ENCODE assay signal across 1 cellular context in genomic region chr12:48021485-48022179, GRCh38.
TF ChIP-seq lines count a peak whose summit lies in the region.

No MANE protein-coding gene starts in this region.

TF ChIP-seq in H1, 55 proteins besides CTCF, POLR2A, EP300 and RAD21:
- TF ChIP-seq CHD7 (IDR thresholded peaks at IDR 0.05; ENCODE audit: insufficient replicate concordance, low read length) (peak; percentile 81), ZNF274 (IDR thresholded peaks at IDR 0.05; ENCODE audit: borderline replicate concordance, extremely low read depth, low read length) (peak; percentile 25; the same call in 1 of the 2 replicates), BCL11A (IDR thresholded peaks at IDR 0.05; ENCODE audit: low read depth in 2 of 2, low read length in 2 of 2) (peak; percentile 2 to 4), FOSL1 (IDR thresholded peaks at IDR 0.05; ENCODE audit: insufficient read depth, low read depth, low read length) (no peak), POU5F1 (IDR thresholded peaks at IDR 0.05; ENCODE audit: low read depth, low read length) (0 out of 2 replicates have a peak, but pooled peaks have one; percentile 19), JUN (IDR thresholded peaks at IDR 0.05; ENCODE audit: low read depth, low read length) (no peak), BRCA1 (IDR thresholded peaks at IDR 0.05; ENCODE audit: low read depth, low read length) (no peak), SUZ12 (IDR thresholded peaks at IDR 0.05; ENCODE audit: low read length) (no peak), EGR1 (IDR thresholded peaks at IDR 0.05; ENCODE audit: borderline replicate concordance, low read depth, low read length) (peak; percentile 73), TAF7 (optimal IDR thresholded peaks at IDR 0.05; ENCODE audit: borderline replicate concordance, low read depth, low read length) (no peak), MAFK (IDR thresholded peaks at IDR 0.05; ENCODE audit: low read depth, low read length) (no peak), SP4 (IDR thresholded peaks at IDR 0.05; ENCODE audit: low read length) (no peak), RBBP5 (IDR thresholded peaks at IDR 0.05; ENCODE audit: borderline replicate concordance, low read depth, low read length) (no peak), SP2 (IDR thresholded peaks at IDR 0.05; ENCODE audit: low read length) (no peak), JUND (IDR thresholded peaks at IDR 0.05; ENCODE audit: low read length) (no peak), SIN3A (conservative IDR thresholded peaks at IDR 0.05 in 1 of 2, IDR thresholded peaks at IDR 0.05 in 1 of 2; ENCODE audit: low read depth in 1 of 2, low read length in 2 of 2) (peak; percentile 73 to 79; a peak in 1 of 4 replicates), SRF (IDR thresholded peaks at IDR 0.05; ENCODE audit: low read depth, low read length) (no peak), PHF8 (conservative IDR thresholded peaks at IDR 0.05; ENCODE audit: low read depth, low read length) (no peak), TBP (IDR thresholded peaks at IDR 0.05; ENCODE audit: low read depth, low read length) (peak; percentile 49; the same call in 1 of the 2 replicates), CEBPB (IDR thresholded peaks at IDR 0.05; ENCODE audit: low read depth, low read length) (0 out of 2 replicates have a peak, but pooled peaks have one; percentile 36), SP1 (IDR thresholded peaks at IDR 0.05; ENCODE audit: low read depth, low read length) (peak; percentile 79; the same call in 1 of the 2 replicates), ATF3 (IDR thresholded peaks at IDR 0.05; ENCODE audit: insufficient read depth, low read depth, low read length) (no peak), EZH2 (IDR thresholded peaks at IDR 0.05; ENCODE audit: low read depth, low read length, severe bottlenecking) (no peak), SIRT6 (IDR thresholded peaks at IDR 0.05; ENCODE audit: low read length) (no peak), TCF12 (IDR thresholded peaks at IDR 0.05; ENCODE audit: low read depth, low read length) (peak; percentile 83), RNF2 (IDR thresholded peaks at IDR 0.05; ENCODE audit: borderline replicate concordance, low read depth, low read length, missing control alignments, poor library complexity, severe bottlenecking) (no peak), POLR2AphosphoS5 (IDR thresholded peaks at IDR 0.05; ENCODE audit: low read depth, low read length) (peak; percentile 81), GTF2F1 (IDR thresholded peaks at IDR 0.05; ENCODE audit: borderline replicate concordance, low read depth, low read length) (no peak), NRF1 (IDR thresholded peaks at IDR 0.05; ENCODE audit: low read depth, low read length) (no peak), GABPA (IDR thresholded peaks at IDR 0.05; ENCODE audit: borderline replicate concordance, insufficient read depth, low read length) (no peak), CTBP2 (IDR thresholded peaks at IDR 0.05; ENCODE audit: borderline replicate concordance, insufficient read depth, insufficient read length, low read length) (peak; percentile 60), SAP30 (IDR thresholded peaks at IDR 0.05; ENCODE audit: insufficient read depth, insufficient replicate concordance, low read length) (no peak), TAF1 (IDR thresholded peaks at IDR 0.05; ENCODE audit: low read depth, low read length) (no peak), HDAC2 (IDR thresholded peaks at IDR 0.05; ENCODE audit: borderline replicate concordance in 1 of 2, low read depth in 2 of 2, low read length in 2 of 2) (peak in 1 of 2 experiments; percentile 15; a peak in 1 of 4 replicates), CHD1 (IDR thresholded peaks at IDR 0.05; ENCODE audit: low read depth, low read length) (no peak), CREB1 (IDR thresholded peaks at IDR 0.05) (no peak), ASH2L (IDR thresholded peaks at IDR 0.05; ENCODE audit: low read length) (peak; percentile 27), RFX5 (IDR thresholded peaks at IDR 0.05; ENCODE audit: borderline replicate concordance, low read depth, low read length) (no peak), HDAC6 (IDR thresholded peaks at IDR 0.05; ENCODE audit: low read depth, low read length) (no peak), NANOG (IDR thresholded peaks at IDR 0.05; ENCODE audit: insufficient read depth, low read depth, low read length, poor library complexity, severe bottlenecking) (peak; percentile 97), CBX5 (IDR thresholded peaks at IDR 0.05; ENCODE audit: low read depth, low read length) (no peak), KDM4A (IDR thresholded peaks at IDR 0.05; ENCODE audit: low read depth, low read length, severe bottlenecking) (no peak), MAX (IDR thresholded peaks at IDR 0.05) (peak; percentile 25; the same call in 1 of the 2 replicates), KDM1A (IDR thresholded peaks at IDR 0.05; ENCODE audit: borderline replicate concordance, low read length) (0 out of 2 replicates have a peak, but pooled peaks have one; percentile 29), TEAD4 (IDR thresholded peaks at IDR 0.05; ENCODE audit: low read depth, low read length) (peak; percentile 93), RXRA (IDR thresholded peaks at IDR 0.05; ENCODE audit: insufficient read depth, low read depth, low read length) (no peak), CBX8 (IDR thresholded peaks at IDR 0.05; ENCODE audit: borderline replicate concordance, low read depth, low read length) (no peak), CHD2 (IDR thresholded peaks at IDR 0.05; ENCODE audit: low read length) (no peak), YY1 (IDR thresholded peaks at IDR 0.05; ENCODE audit: low read depth, low read length) (peak; percentile 87), USF2 (IDR thresholded peaks at IDR 0.05; ENCODE audit: low read length) (no peak), KDM5A (IDR thresholded peaks at IDR 0.05; ENCODE audit: low read length) (no peak), BACH1 (IDR thresholded peaks at IDR 0.05; ENCODE audit: low read length) (no peak), SIX5 (IDR thresholded peaks at IDR 0.05; ENCODE audit: low read depth, low read length) (no peak)
- TF ChIP-seq, protein P1, sequence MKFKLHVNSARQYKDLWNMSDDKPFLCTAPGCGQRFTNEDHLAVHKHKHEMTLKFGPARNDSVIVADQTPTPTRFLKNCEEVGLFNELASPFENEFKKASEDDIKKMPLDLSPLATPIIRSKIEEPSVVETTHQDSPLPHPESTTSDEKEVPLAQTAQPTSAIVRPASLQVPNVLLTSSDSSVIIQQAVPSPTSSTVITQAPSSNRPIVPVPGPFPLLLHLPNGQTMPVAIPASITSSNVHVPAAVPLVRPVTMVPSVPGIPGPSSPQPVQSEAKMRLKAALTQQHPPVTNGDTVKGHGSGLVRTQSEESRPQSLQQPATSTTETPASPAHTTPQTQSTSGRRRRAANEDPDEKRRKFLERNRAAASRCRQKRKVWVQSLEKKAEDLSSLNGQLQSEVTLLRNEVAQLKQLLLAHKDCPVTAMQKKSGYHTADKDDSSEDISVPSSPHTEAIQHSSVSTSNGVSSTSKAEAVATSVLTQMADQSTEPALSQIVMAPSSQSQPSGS (IDR thresholded peaks at IDR 0.05; ENCODE audit: low read length), result no peak; the same call in 1 of the 2 replicates
- TF ChIP-seq, protein P2, sequence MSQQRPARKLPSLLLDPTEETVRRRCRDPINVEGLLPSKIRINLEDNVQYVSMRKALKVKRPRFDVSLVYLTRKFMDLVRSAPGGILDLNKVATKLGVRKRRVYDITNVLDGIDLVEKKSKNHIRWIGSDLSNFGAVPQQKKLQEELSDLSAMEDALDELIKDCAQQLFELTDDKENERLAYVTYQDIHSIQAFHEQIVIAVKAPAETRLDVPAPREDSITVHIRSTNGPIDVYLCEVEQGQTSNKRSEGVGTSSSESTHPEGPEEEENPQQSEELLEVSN (IDR thresholded peaks at IDR 0.05), result no peak
